8 cellular contexts compared by ENCODE assay signal in genomic region chr1:58903450-58904298, GRCh38.
DNase-seq lines count a peak whose midpoint lies in the region; ATAC-seq and TF ChIP-seq lines count a peak whose summit lies in the region.

No MANE protein-coding gene starts in this region.

- POLR2A ChIA-PET in MCF 10A (lab: Yijun Ruan, JAX), result interaction anchor here (0.6 to 2.3 kb wide), 15 partner anchors 8 to 173 kb away, joined by 3 to 12 read pairs (median 5); partner anchors contain the start of gene JUN

- H3K9me3 Mint-ChIP-seq in MCF 10A (ENCODE audit: unreplicated experiment), result no peaks in the 10 kb centered on the region

- peak; percentile 93 for ATAC-seq in HG02610 (IDR thresholded peaks at IDR 0.05; ENCODE audit: unreplicated experiment)

- peaks cover 35 to 49% (median 39%) of the 10 kb centered on the region in 3 donors for H3K4me1 ChIP-seq in skeletal muscle tissue (ENCODE audit: control insufficient read depth in 3 of 3, insufficient read depth in 3 of 3, low read length in 3 of 3)

- no peaks in the 10 kb centered on the region for H3K27me3 Mint-ChIP-seq in MCF 10A (ENCODE audit: insufficient read depth, unreplicated experiment)

- H3K27ac ChIP-seq in VCaP (peak overlapping the region; percentile 93), skeletal muscle tissue (ENCODE audit: low read depth, low read length) (peak overlapping the region; percentile 94)

- intact Hi-C loops in MCF 10A (cut with micrococcal nuclease), result loop anchor here (1.0 to 10.0 kb wide), 4 partner anchors 87 to 391 kb away; partner anchors contain the start of genes FGGY and JUN

- CTCF ChIA-PET in MCF 10A (lab: Yijun Ruan, JAX), result interaction anchor here (0.6 kb wide), 2 partner anchors 57 to 169 kb away, joined by 3 to 4 read pairs; no protein-coding TSS in a partner anchor

- DNase-seq in NCI-H146 (lab: John Stamatoyannopoulos, UW) (peak; percentile 92), MCF 10A (ENCODE audit: unreplicated experiment) (peak; percentile 82), SK-N-DZ (ENCODE audit: low spot score) (no peak)

- H3K36me3 ChIP-seq in skeletal muscle tissue (ENCODE audit: control insufficient read depth in 3 of 3, insufficient read depth in 3 of 3, low read length in 3 of 3), result no peaks in the 10 kb centered on the region

- peak overlapping the region; percentile 72 for H3K4me3 Mint-ChIP-seq in MCF 10A (ENCODE audit: unreplicated experiment)

- BruUV-seq in MCF 10A (replicated peaks; lab: Mats Ljungman, UMichigan), result no TSS peak

- peak overlapping the region; percentile 89 to 94 (median 92) for H3K9ac ChIP-seq in skeletal muscle tissue (ENCODE audit: low read depth in 1 of 3, low read length in 3 of 3)

- H3K27ac Mint-ChIP-seq in MCF 10A (ENCODE audit: low read depth, unreplicated experiment), result peak overlapping the region; percentile 68

- peaks cover 13% of the 10 kb centered on the region for H3K4me1 Mint-ChIP-seq in MCF 10A (ENCODE audit: insufficient read depth, unreplicated experiment)

- no peaks in the 10 kb centered on the region for H3K27me3 ChIP-seq in skeletal muscle tissue (ENCODE audit: control insufficient read depth in 3 of 3, insufficient read depth in 3 of 3, low read length in 3 of 3)

- H3K4me3 ChIP-seq in iPS-18c (ENCODE audit: insufficient read depth, low read depth, low read length), result peak overlapping the region; percentile 57
- H3K4me3 ChIP-seq in skeletal muscle tissue (ENCODE audit: low read length in 3 of 3), result peak overlapping the region; percentile 77 to 84 (median 84)

- H3K9me3 ChIP-seq in iPS-18c (ENCODE audit: control insufficient read depth, insufficient read depth, low read length) (no peaks in the 10 kb centered on the region), skeletal muscle tissue (ENCODE audit: control insufficient read depth in 3 of 3, low read length in 3 of 3) (no peaks in the 10 kb centered on the region)

- peak; percentile 52 for TF ChIP-seq POLR2A in GM15510 (IDR thresholded peaks at IDR 0.05; ENCODE audit: borderline replicate concordance, extremely low read depth, insufficient read length)

- no peaks in the 10 kb centered on the region for H3K36me3 Mint-ChIP-seq in MCF 10A (ENCODE audit: insufficient read depth, unreplicated experiment)

- TF ChIP-seq CTCF in VCaP (conservative IDR thresholded peaks at IDR 0.05) (no peak), MCF 10A (IDR thresholded peaks at IDR 0.05; ENCODE audit: unreplicated experiment) (no peak)
